ENCODE assay signal across 8 cellular contexts in genomic region chr18:3603460-3604259, GRCh38.
DNase-seq lines count a peak whose midpoint lies in the region; ATAC-seq and TF ChIP-seq lines count a peak whose summit lies in the region.

No MANE protein-coding gene starts in this region.

- DNase-seq in DMS 273 treated with DMSO at 0.1 percent for 48 hours (lab: John Stamatoyannopoulos, UW) (peak; percentile 80), HT-29 (ENCODE audit: low spot score) (peak; percentile 86), SHP77 treated with DMSO at 0.1 percent for 48 hours (lab: John Stamatoyannopoulos, UW) (peak; percentile 20), ecto neural progenitor cell (ENCODE audit: low spot score) (peak; percentile 75), left lung (peak in 1 of 2 donors; percentile 71)
- no peak for DNase-seq in stimulated activated CD4-positive, alpha-beta T cell treated with anti-CD3 and anti-CD28 coated beads, Interleukin-12 subunit alpha, Interleukin-12 subunit beta, amount 100 ng/mL, for 4 hours

- H3K27ac ChIP-seq in left lung (peak overlapping the region; percentile 94 to 95), temporal lobe (ENCODE audit: low read depth, low read length) (peak overlapping the region; percentile 92)

- ATAC-seq in left lung (peak; percentile 76), GM18498 (IDR thresholded peaks at IDR 0.05; ENCODE audit: unreplicated experiment) (no peak)

- TF ChIP-seq CTCF in left lung (IDR thresholded peaks at IDR 0.05), result no peak

- no peaks in the 10 kb centered on the region for H3K27me3 ChIP-seq in left lung

- no peaks in the 10 kb centered on the region for H3K36me3 ChIP-seq in left lung

- H3K4me3 ChIP-seq in left lung, result peak overlapping the region; percentile 16 to 18

- H3K4me1 ChIP-seq in left lung, result peaks cover 19 to 54% of the 10 kb centered on the region in 2 donors

- H3K9me3 ChIP-seq in left lung, result no peaks in the 10 kb centered on the region

- intact Hi-C loops in left lung (cut with DNase I), result no loop called here
